21 cellular contexts compared by ENCODE assay signal in genomic region chr6:77133031-77133430, GRCh38.
"Had no signal": no experiment of that assay in that cellular context is flagged by ENCODE, and none has a peak within 500 bp of the region (broad histone marks: within the 10 kb centered on the region; RNA-seq: fewer than 3 reads in every experiment).

No MANE protein-coding gene starts in this region.

- H3K27ac ChIP-seq: coronary artery, epithelial cell of prostate, esophagus muscularis mucosa, gastrocnemius medialis, pancreas, psoas muscle, right lobe of liver, suprapubic skin, thyroid gland had no signal

- ATAC-seq: gastrocnemius medialis; left colon; left ventricle myocardium superior; naive thymus-derived CD4-positive, alpha-beta T cell; pancreas; psoas muscle; right lobe of liver; stimulated activated effector memory CD8-positive, alpha-beta T cell treated with anti-CD3 and anti-CD28 coated beads, Interleukin-12 subunit alpha, Interleukin-12 subunit beta, amount 100 ng/mL, for 72 hours; stimulated activated naive CD8-positive, alpha-beta T cell treated with anti-CD3 and anti-CD28 coated beads, Interleukin-15, Interleukin-2, amounts not matched to agents 100 U/mL and 50 U/mL, for 24 hours had no signal

- H3K36me3 ChIP-seq: esophagus muscularis mucosa, gastrocnemius medialis, pancreas, right lobe of liver, suprapubic skin, thyroid gland had no signal

- H3K27me3 Mint-ChIP-seq: naive thymus-derived CD4-positive, alpha-beta T cell; type B pancreatic cell had no signal

- H3K4me3 Mint-ChIP-seq: naive thymus-derived CD4-positive, alpha-beta T cell; stimulated activated effector memory CD8-positive, alpha-beta T cell treated with anti-CD3 and anti-CD28 coated beads, Interleukin-12 subunit alpha, Interleukin-12 subunit beta, amount 100 ng/mL, for 72 hours; type B pancreatic cell had no signal

- H3K4me1 Mint-ChIP-seq: stimulated activated effector memory CD8-positive, alpha-beta T cell treated with anti-CD3 and anti-CD28 coated beads, Interleukin-12 subunit alpha, Interleukin-12 subunit beta, amount 100 ng/mL, for 72 hours had no signal

- H3K4me3 ChIP-seq: coronary artery, esophagus muscularis mucosa, gastrocnemius medialis, lung, pancreas, psoas muscle, right lobe of liver, suprapubic skin, thyroid gland had no signal

- H3K9me3 ChIP-seq: gastrocnemius medialis, pancreas, right lobe of liver, suprapubic skin, thyroid gland had no signal

- H3K27ac Mint-ChIP-seq: naive thymus-derived CD4-positive, alpha-beta T cell; stimulated activated effector memory CD8-positive, alpha-beta T cell treated with anti-CD3 and anti-CD28 coated beads, Interleukin-12 subunit alpha, Interleukin-12 subunit beta, amount 100 ng/mL, for 72 hours; type B pancreatic cell had no signal

- H3K4me1 ChIP-seq: esophagus muscularis mucosa, gastrocnemius medialis, psoas muscle, right lobe of liver, suprapubic skin, thyroid gland had no signal

- DNase-seq: effector CD4-positive, alpha-beta T cell; gastrocnemius medialis; left colon; left ventricle myocardium superior; naive thymus-derived CD4-positive, alpha-beta T cell; occipital lobe; pancreas; psoas muscle; retina; right lobe of liver; stimulated activated CD4-positive, alpha-beta T cell treated with anti-CD3 and anti-CD28 coated beads, Interleukin-4, amount 100 ng/mL, for 1 hour; stimulated activated CD8-positive, alpha-beta memory T cell treated with anti-CD3 and anti-CD28 coated beads, Interleukin-4, amount 100 ng/mL, for 48 hours; stimulated activated naive CD8-positive, alpha-beta T cell treated with anti-CD3 and anti-CD28 coated beads, Interleukin-15, Interleukin-2, amounts not matched to agents 100 U/mL and 50 U/mL, for 24 hours; thyroid gland had no signal

- H3K27me3 ChIP-seq: esophagus muscularis mucosa, gastrocnemius medialis, pancreas, right lobe of liver, suprapubic skin, thyroid gland had no signal

- H3K36me3 Mint-ChIP-seq: naive thymus-derived CD4-positive, alpha-beta T cell; stimulated activated effector memory CD8-positive, alpha-beta T cell treated with anti-CD3 and anti-CD28 coated beads, Interleukin-12 subunit alpha, Interleukin-12 subunit beta, amount 100 ng/mL, for 72 hours; type B pancreatic cell had no signal
